Comparison of ENCODE assay signal across 15 cellular contexts in genomic region chr3:66408458-66408857, GRCh38.
DNase-seq lines count a peak whose midpoint lies in the region; ATAC-seq and TF ChIP-seq lines count a peak whose summit lies in the region.
"Had no signal": no experiment of that assay in that cellular context is flagged by ENCODE, and none has a peak within 500 bp of the region (broad histone marks: within the 10 kb centered on the region; RNA-seq: fewer than 3 reads in every experiment).

No MANE protein-coding gene starts in this region.

- H3K36me3 ChIP-seq in heart right ventricle (peaks cover 0 to 91% (median 31%) of the 10 kb centered on the region in 9 donors), transverse colon (peaks cover 0 to 38% (median 10%) of the 10 kb centered on the region in 4 donors)

- no peak overlapping the region for H3K4me3 Mint-ChIP-seq in nephron

- TF ChIP-seq CTCF in heart right ventricle (IDR thresholded peaks at IDR 0.05) (no peak), nephron (IDR thresholded peaks at IDR 0.05; ENCODE audit: unreplicated experiment in 3 of 3) (no peak), transverse colon (IDR thresholded peaks at IDR 0.05) (no peak)

- peak; percentile 10 for DNase-seq in left cardiac atrium
- DNase-seq in heart right ventricle, result no peak
- no peak for DNase-seq in caudate nucleus (lab: John Stamatoyannopoulos, UW)
- no peak for DNase-seq in transverse colon
- DNase-seq in Ammon's horn (ENCODE audit: low spot score), result no peak
- DNase-seq in AG08396 (ENCODE audit: low spot score), result no peak
- no peak for DNase-seq in NOMO-1 treated with dmso at 0.1 percent for 144 hours (lab: John Stamatoyannopoulos, UW; ENCODE audit: unreplicated experiment)
- DNase-seq: DMS 273 treated with DMSO at 0.1 percent for 48 hours, MV-4-11, NCI-H1694 treated with DMSO at 0.1 percent for 48 hours, NCI-H748 treated with DMSO at 0.1 percent for 48 hours, SHP77 treated with DMSO at 0.1 percent for 48 hours had no signal

- H3K27ac ChIP-seq in heart right ventricle (peak overlapping the region in 3 of 10 donors; percentile 14 to 76 (median 41)), caudate nucleus (ENCODE audit: low read depth, low read length) (peak overlapping the region; percentile 61), transverse colon (peak overlapping the region; percentile 46 to 87 (median 70))
- H3K27ac ChIP-seq: left lung had no signal

- peaks cover 51% of the 10 kb centered on the region for H3K4me1 Mint-ChIP-seq in nephron

- H3K27me3 Mint-ChIP-seq in nephron (ENCODE audit: low read depth), result no peaks in the 10 kb centered on the region
- H3K27me3 Mint-ChIP-seq: progenitor cell of endocrine pancreas had no signal

- in situ Hi-C loops in transverse colon (cut with MboI; ENCODE audit: low pct_ligation_motif_present in 1 of 4, low pct_unique_long_range_greater_than_20kb in 1 of 4, low sequenced_read_pairs in 3 of 4), result loop anchor here (5.0 to 25.0 kb wide), 3 partner anchors 404 to 409 kb away; no protein-coding TSS in a partner anchor

- H3K27me3 ChIP-seq in heart right ventricle (no peaks in the 10 kb centered on the region), transverse colon (no peaks in the 10 kb centered on the region)
- H3K27me3 ChIP-seq: left lung had no signal

- H3K4me3 ChIP-seq in heart right ventricle, result no peak overlapping the region
- H3K4me3 ChIP-seq in transverse colon, result no peak overlapping the region
- H3K4me3 ChIP-seq: left lung had no signal

- H3K36me3 Mint-ChIP-seq in nephron (ENCODE audit: low read depth), result peaks cover 40% of the 10 kb centered on the region

- no peak for TF ChIP-seq EP300 in transverse colon (IDR thresholded peaks at IDR 0.05; ENCODE audit: low read depth)

- intact Hi-C loops in left cardiac atrium (cut with DNase I), result loop anchor here (2.0 to 10.0 kb wide), 4 partner anchors 89 to 409 kb away; partner anchors contain the start of gene LRIG1 (in 1 of the 2)
- intact Hi-C loops in heart right ventricle (cut with DNase I), result loop anchor here in 9 of 10 donors (1.0 to 5.0 kb wide), 5 partner anchors 34 to 409 kb away; partner anchors contain the start of gene LRIG1 (in 1 of the 9)
- intact Hi-C loops in transverse colon (cut with DNase I; ENCODE audit: low total_unique reads), result loop anchor here (5.0 kb wide), 2 partner anchors 89 to 409 kb away; no protein-coding TSS in a partner anchor

- H3K4me1 ChIP-seq in heart right ventricle (peaks cover 17 to 76% (median 52%) of the 10 kb centered on the region in 9 donors), transverse colon (peaks cover 3 to 62% (median 37%) of the 10 kb centered on the region in 4 donors)

- no peak for ATAC-seq in left cardiac atrium
- no peak for ATAC-seq in heart right ventricle

- TF ChIP-seq POLR2A in transverse colon (IDR thresholded peaks at IDR 0.05), result no peak

- no peaks in the 10 kb centered on the region for H3K9me3 Mint-ChIP-seq in nephron

- peak overlapping the region in 2 of 3 experiments; percentile 36 to 51 for H3K27ac Mint-ChIP-seq in nephron

- no peaks in the 10 kb centered on the region for H3K9me3 ChIP-seq in heart right ventricle
- H3K9me3 ChIP-seq in transverse colon, result no peaks in the 10 kb centered on the region
- H3K9me3 ChIP-seq: left lung had no signal

- WGBS in heart right ventricle, 2 donors, result 87 to 89% methylated on average over 7 of the region's 7 CpGs
- 80% methylated on average over 1 to 7 of the region's 7 CpGs for WGBS in transverse colon (ENCODE audit: low coverage in 1 of 2), 2 donors
